ENCODE assay signal across 8 cellular contexts in genomic region chr16:10988164-10988803, GRCh38.
DNase-seq lines count a peak whose midpoint lies in the region; ATAC-seq and TF ChIP-seq lines count a peak whose summit lies in the region.

No MANE protein-coding gene starts in this region.

- peak overlapping the region; percentile 59 to 92 for H3K27ac Mint-ChIP-seq in stimulated activated naive CD8-positive, alpha-beta T cell treated with anti-CD3 and anti-CD28 coated beads, Interleukin-15, amount 100 ng/mL, for 72 hours

- TF ChIP-seq CTCF in GM12874 (IDR thresholded peaks at IDR 0.05; ENCODE audit: insufficient read depth, low read depth, low read length) (peak; percentile 73), foreskin fibroblast (IDR thresholded peaks at IDR 0.05; ENCODE audit: low read depth, low read length) (peak; percentile 10)

- H3K4me3 Mint-ChIP-seq in stimulated activated naive CD8-positive, alpha-beta T cell treated with anti-CD3 and anti-CD28 coated beads, Interleukin-15, amount 100 ng/mL, for 72 hours, result peak overlapping the region; percentile 70 to 76

- DNase-seq in activated CD4-positive, alpha-beta T cell treated with anti-CD3 and anti-CD28 coated beads for 48 hours, result peak; percentile 91
- DNase-seq in foreskin fibroblast (no peak), cerebellar cortex (ENCODE audit: low spot score) (no peak), hypothalamus (lab: John Stamatoyannopoulos, UW) (no peak), amygdala (lab: John Stamatoyannopoulos, UW) (no peak)
- peak; percentile 68 to 89 for DNase-seq in stimulated activated naive CD8-positive, alpha-beta T cell treated with anti-CD3 and anti-CD28 coated beads, Interleukin-15, amount 100 ng/mL, for 72 hours

- H3K4me3 ChIP-seq in foreskin fibroblast (ENCODE audit: low read depth in 1 of 2, low read length in 2 of 2), result no peak overlapping the region

- H3K4me1 Mint-ChIP-seq in stimulated activated naive CD8-positive, alpha-beta T cell treated with anti-CD3 and anti-CD28 coated beads, Interleukin-15, amount 100 ng/mL, for 72 hours, result peaks cover 79% of the 10 kb centered on the region

- ATAC-seq in HG02938 (IDR thresholded peaks at IDR 0.05; ENCODE audit: unreplicated experiment), result peak; percentile 60
- ATAC-seq in stimulated activated naive CD8-positive, alpha-beta T cell treated with anti-CD3 and anti-CD28 coated beads, Interleukin-15, amount 100 ng/mL, for 72 hours, result peak; percentile 95

- H3K9me3 Mint-ChIP-seq in stimulated activated naive CD8-positive, alpha-beta T cell treated with anti-CD3 and anti-CD28 coated beads, Interleukin-15, amount 100 ng/mL, for 72 hours, result no peaks in the 10 kb centered on the region

- H3K27me3 Mint-ChIP-seq in stimulated activated naive CD8-positive, alpha-beta T cell treated with anti-CD3 and anti-CD28 coated beads, Interleukin-15, amount 100 ng/mL, for 72 hours, result no peaks in the 10 kb centered on the region

Comparison
In these comparisons a context has a peak if more than half of its experiments do, and no peak if none do; other contexts are left out.
1. DNase-seq: peak in activated CD4-positive, alpha-beta T cell treated with anti-CD3 and anti-CD28 coated beads for 48 hours (single experiment) and stimulated activated naive CD8-positive, alpha-beta T cell treated with anti-CD3 and anti-CD28 coated beads, Interleukin-15, amount 100 ng/mL, for 72 hours (2 of 2); none in foreskin fibroblast (0 of 2), cerebellar cortex (single experiment), hypothalamus (0 of 51) and amygdala (0 of 56).